Comparison of ENCODE assay signal across 10 cellular contexts in genomic region chr3:38627956-38628355, GRCh38.
A peak's percentile ranks its signal among the peaks of the same experiment; 100 is the strongest.
DNase-seq lines count a peak whose midpoint lies in the region; ATAC-seq and TF ChIP-seq lines count a peak whose summit lies in the region.
"Had no signal": no experiment of that assay in that cellular context is flagged by ENCODE, and none has a peak within 500 bp of the region (broad histone marks: within the 10 kb centered on the region; RNA-seq: fewer than 3 reads in every experiment).

No MANE protein-coding gene starts in this region.

- no peak overlapping the region for H3K9ac ChIP-seq in MM.1S (ENCODE audit: low read length)

- no peaks in the 10 kb centered on the region for H3K9me3 Mint-ChIP-seq in stimulated activated naive CD8-positive, alpha-beta T cell treated with anti-CD3 and anti-CD28 coated beads, Interleukin-15, amount 100 ng/mL, for 72 hours

- H3F3A ChIP-seq in MM.1S (ENCODE audit: insufficient read depth, low read length) = no peaks in the 10 kb centered on the region

- no peaks in the 10 kb centered on the region for H3K27me3 Mint-ChIP-seq in stimulated activated naive CD8-positive, alpha-beta T cell treated with anti-CD3 and anti-CD28 coated beads, Interleukin-15, amount 100 ng/mL, for 72 hours
- H3K27me3 Mint-ChIP-seq: activated naive CD8-positive, alpha-beta T cell had no signal

- no peak overlapping the region for H3K27ac ChIP-seq in MM.1S (ENCODE audit: low read length)

- no peak overlapping the region for H2AFZ ChIP-seq in MM.1S (ENCODE audit: low read length)

- no peaks in the 10 kb centered on the region for H3K4me1 Mint-ChIP-seq in stimulated activated naive CD8-positive, alpha-beta T cell treated with anti-CD3 and anti-CD28 coated beads, Interleukin-15, amount 100 ng/mL, for 72 hours

- H3K79me2 ChIP-seq in MM.1S (ENCODE audit: low read length) = no peaks in the 10 kb centered on the region

- no peak overlapping the region for H3K4me2 ChIP-seq in MM.1S (ENCODE audit: low read depth, low read length)

- peak; percentile 47 for ATAC-seq in stimulated activated naive CD8-positive, alpha-beta T cell treated with anti-CD3 and anti-CD28 coated beads, Interleukin-15, amount 100 ng/mL, for 72 hours
- ATAC-seq in HG02759 (IDR thresholded peaks at IDR 0.05; ENCODE audit: unreplicated experiment) = no peak

- no peak overlapping the region for H3K27ac Mint-ChIP-seq in stimulated activated naive CD8-positive, alpha-beta T cell treated with anti-CD3 and anti-CD28 coated beads, Interleukin-15, amount 100 ng/mL, for 72 hours
- H3K27ac Mint-ChIP-seq: activated naive CD8-positive, alpha-beta T cell had no signal

- DNase-seq in stimulated activated CD4-positive, alpha-beta T cell treated with anti-CD3 and anti-CD28 coated beads, Interleukin-15, amount 100 ng/mL, for 24 hours = peak; percentile 45
- no peak for DNase-seq in stimulated activated CD4-positive, alpha-beta T cell treated with anti-CD3 and anti-CD28 coated beads, Interleukin-4, amount 100 ng/mL, for 24 hours
- DNase-seq in MM.1S (peak; percentile 16), cardiac fibroblast (ENCODE audit: low read depth in 2 of 2) (peak in 1 of 2 donors; percentile 9), HCEC 1CT (no peak)
- peak in 1 of 2 donors; percentile 23 for DNase-seq in stimulated activated naive CD8-positive, alpha-beta T cell treated with anti-CD3 and anti-CD28 coated beads, Interleukin-15, amount 100 ng/mL, for 72 hours
- DNase-seq in activated CD4-positive, CD25-positive, alpha-beta regulatory T cell treated with anti-CD3 and anti-CD28 coated beads, Interleukin-2, amount 50 U/mL, for 72 hours = no peak
- DNase-seq: NCI-H2029 had no signal

- no peaks in the 10 kb centered on the region for H3K4me1 ChIP-seq in MM.1S (ENCODE audit: low read length)

- H4K20me1 ChIP-seq in MM.1S (ENCODE audit: insufficient read depth, low read length) = no peaks in the 10 kb centered on the region

- H3K4me3 Mint-ChIP-seq in stimulated activated naive CD8-positive, alpha-beta T cell treated with anti-CD3 and anti-CD28 coated beads, Interleukin-15, amount 100 ng/mL, for 72 hours = no peak overlapping the region
- H3K4me3 Mint-ChIP-seq: activated naive CD8-positive, alpha-beta T cell had no signal

- H3K9me2 ChIP-seq in MM.1S (replicated peaks; ENCODE audit: insufficient read depth, low read length) = no peaks in the 10 kb centered on the region

- no peaks in the 10 kb centered on the region for H3K9me3 ChIP-seq in MM.1S (replicated peaks; ENCODE audit: insufficient read depth, low read length)

- H3K36me3 ChIP-seq in MM.1S (replicated peaks; ENCODE audit: insufficient read depth, low read length) = no peaks in the 10 kb centered on the region

- H3K4me3 ChIP-seq in MM.1S (ENCODE audit: low read length) (no peak overlapping the region), cardiac fibroblast (replicated peaks in 1 of 2; ENCODE audit: low read depth in 2 of 2, low read length in 2 of 2) (no peak overlapping the region)

- peak; percentile 63 for TF ChIP-seq CTCF in MM.1S (IDR thresholded peaks at IDR 0.05; ENCODE audit: low read length)
- peak; percentile 56 for TF ChIP-seq CTCF in cardiac fibroblast (IDR thresholded peaks at IDR 0.05; ENCODE audit: low read depth, low read length)

- H3K27me3 ChIP-seq in MM.1S (replicated peaks; ENCODE audit: insufficient read depth, low read length) = no peaks in the 10 kb centered on the region

Comparison
In these comparisons a context has a peak if more than half of its experiments do, and no peak if none do; other contexts are left out.
1. DNase-seq: peak in stimulated activated CD4-positive, alpha-beta T cell treated with anti-CD3 and anti-CD28 coated beads, Interleukin-15, amount 100 ng/mL, for 24 hours (single experiment) and MM.1S (single experiment); none in stimulated activated CD4-positive, alpha-beta T cell treated with anti-CD3 and anti-CD28 coated beads, Interleukin-4, amount 100 ng/mL, for 24 hours (single experiment), activated CD4-positive, CD25-positive, alpha-beta regulatory T cell treated with anti-CD3 and anti-CD28 coated beads, Interleukin-2, amount 50 U/mL, for 72 hours (single experiment) and HCEC 1CT (single experiment).